In the genomic region with DNA sequence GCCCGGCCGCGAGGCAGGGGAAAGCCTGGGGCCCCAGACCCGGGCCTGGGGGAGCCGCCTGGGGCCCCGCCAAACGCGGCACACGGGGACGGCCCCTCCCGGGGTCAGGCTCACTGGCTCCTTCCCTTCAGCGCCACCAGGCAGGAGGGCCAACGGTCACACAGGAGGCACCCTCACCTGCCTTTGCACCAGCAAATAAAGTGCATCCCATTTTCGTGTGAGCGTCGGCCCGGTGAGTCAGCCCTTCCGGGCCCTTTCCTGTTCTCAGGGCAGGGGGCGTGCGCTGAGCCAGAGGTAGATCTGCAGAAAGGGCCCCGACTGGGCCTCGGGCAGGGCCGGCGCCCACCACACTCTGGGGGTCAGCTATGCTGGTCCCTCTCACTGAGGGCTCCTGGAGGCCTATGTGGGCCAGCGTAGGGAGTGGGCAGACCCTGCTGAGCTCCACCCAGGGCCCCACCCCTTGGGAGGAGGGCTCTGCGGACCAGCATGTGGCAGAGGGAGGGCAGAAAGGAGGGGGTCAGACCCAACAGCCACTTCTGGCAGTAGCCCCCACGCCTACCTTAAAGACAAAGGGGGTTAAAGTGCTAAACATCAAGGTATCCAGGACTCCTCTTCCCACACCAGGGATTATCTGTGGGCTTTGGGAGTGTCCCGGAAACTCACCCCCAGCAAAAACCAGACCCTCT, we compare ENCODE assay signal across 9 cellular contexts. TPM values are rescaled to one million over a fixed set of nuclear protein-coding genes. Genes with fewer than 3 reads are reported as not detected.
DNase-seq lines count a peak whose midpoint lies in the region; ATAC-seq, FAIRE-seq and TF ChIP-seq lines count a peak whose summit lies in the region.
"Had no signal": no experiment of that assay in that cellular context is flagged by ENCODE, and none has a peak within 500 bp of the region (broad histone marks: within the 10 kb centered on the region; RNA-seq: fewer than 3 reads in every experiment).

No MANE protein-coding gene starts in this region.

- H3K4me3 ChIP-seq in epithelial cell of esophagus (ENCODE audit: low read length) (peak overlapping the region; percentile 57), mucosa of descending colon (peak overlapping the region; percentile 99)

- H3K4me1 ChIP-seq in ES-I3 (ENCODE audit: insufficient read depth, low read length) (peaks cover 17% of the 10 kb centered on the region), mucosa of descending colon (ENCODE audit: low read depth) (peaks cover 37% of the 10 kb centered on the region)

- intact Hi-C loops in mucosa of descending colon (cut with DNase I, micrococcal nuclease): no loop called here

- H3K36me3 Mint-ChIP-seq in stimulated activated naive CD8-positive, alpha-beta T cell treated with anti-CD3 and anti-CD28 coated beads, Interleukin-15, Interleukin-2, amounts not matched to agents 100 ng/mL and 50 ng/mL, for 24 hours (ENCODE audit: low read depth): peaks cover 9% of the 10 kb centered on the region

- no peaks in the 10 kb centered on the region for H3K27me3 Mint-ChIP-seq in stimulated activated naive CD8-positive, alpha-beta T cell treated with anti-CD3 and anti-CD28 coated beads, Interleukin-15, Interleukin-2, amounts not matched to agents 100 ng/mL and 50 ng/mL, for 24 hours

- peak overlapping the region; percentile 58 for H3K9ac ChIP-seq in ES-I3 (ENCODE audit: low read depth, low read length)

- ATAC-seq in HG03342 (IDR thresholded peaks at IDR 0.05; ENCODE audit: unreplicated experiment) (peak; percentile 30), mucosa of descending colon (peak; percentile 67)

- H3K4me1 Mint-ChIP-seq in stimulated activated naive CD8-positive, alpha-beta T cell treated with anti-CD3 and anti-CD28 coated beads, Interleukin-15, Interleukin-2, amounts not matched to agents 100 ng/mL and 50 ng/mL, for 24 hours (ENCODE audit: low read depth): peaks cover 38% of the 10 kb centered on the region

- TF ChIP-seq CTCF in epithelial cell of esophagus (IDR thresholded peaks at IDR 0.05; ENCODE audit: insufficient read depth, low read depth, low read length, missing control alignments): peak; percentile 15
- no peak for TF ChIP-seq CTCF in mucosa of descending colon (IDR thresholded peaks at IDR 0.05)

- H3K36me3 ChIP-seq in ES-I3 (ENCODE audit: insufficient read depth, low read length) (peaks cover 3% of the 10 kb centered on the region; the same call in 1 of the 2 replicates), mucosa of descending colon (ENCODE audit: low read depth) (no peaks in the 10 kb centered on the region)

- H3K27ac Mint-ChIP-seq in stimulated activated naive CD8-positive, alpha-beta T cell treated with anti-CD3 and anti-CD28 coated beads, Interleukin-15, Interleukin-2, amounts not matched to agents 100 ng/mL and 50 ng/mL, for 24 hours: peak overlapping the region; percentile 90

- no peaks in the 10 kb centered on the region for H3K9me3 Mint-ChIP-seq in stimulated activated naive CD8-positive, alpha-beta T cell treated with anti-CD3 and anti-CD28 coated beads, Interleukin-15, Interleukin-2, amounts not matched to agents 100 ng/mL and 50 ng/mL, for 24 hours

- H3K9me3 ChIP-seq in ES-I3 (ENCODE audit: control insufficient read depth, insufficient read depth, low read length): no peaks in the 10 kb centered on the region
- H3K9me3 ChIP-seq in mucosa of descending colon: no peaks in the 10 kb centered on the region

- DNase-seq in NCI-H774 (lab: John Stamatoyannopoulos, UW) (peak; percentile 64), activated T-cell treated with anti-CD3 and anti-CD28 coated beads for 1 hour (ENCODE audit: low read depth) (peak; percentile 59), epithelial cell of esophagus (ENCODE audit: low read depth) (peak; percentile 69), mucosa of descending colon (peak; percentile 87 to 91 (median 88)), GM19239 (ENCODE audit: insufficient read length, low spot score) (no peak)

- peak overlapping the region; percentile 81 for H3K4me3 Mint-ChIP-seq in stimulated activated naive CD8-positive, alpha-beta T cell treated with anti-CD3 and anti-CD28 coated beads, Interleukin-15, Interleukin-2, amounts not matched to agents 100 ng/mL and 50 ng/mL, for 24 hours

- no peak for FAIRE-seq in GM19239 (lab: Jason Lieb, UNC)
- FAIRE-seq: islet of Langerhans had no signal

RNA-seq across cellular contexts. Expression of a gene that starts 0.9 kb away (rescaled TPM):
- total RNA-seq in mucosa of descending colon: 10 to 100 TPM; 37.4 to 57.8 (median 43.6) TPM

RNA-seq across cellular contexts. Expression of a gene that starts 12.6 kb away (rescaled TPM):
- total RNA-seq in mucosa of descending colon: 10 to 100 TPM in 1 of 3 donors, 1 to 10 TPM in 2; 1.8 to 14.7 (median 3.9) TPM

RNA-seq across cellular contexts. Expression of a gene that starts 22.3 kb away (rescaled TPM):
- 1 to 10 TPM; 3.8 to 7.9 (median 5.6) TPM for total RNA-seq in mucosa of descending colon

RNA-seq across cellular contexts. Expression of a gene that starts 23.8 kb away (rescaled TPM):
- total RNA-seq in mucosa of descending colon: 10 to 100 TPM; 51.2 to 64.4 (median 59.1) TPM
